Comparison of ENCODE assay signal across 30 cellular contexts in genomic region chr19:47891622-47891922, GRCh38. TPM values are rescaled to one million over a fixed set of nuclear protein-coding genes. Genes with fewer than 3 reads are reported as not detected.
DNase-seq lines count a peak whose midpoint lies in the region; ATAC-seq, FAIRE-seq and TF ChIP-seq lines count a peak whose summit lies in the region.
"Had no signal": no experiment of that assay in that cellular context is flagged by ENCODE, and none has a peak within 500 bp of the region (broad histone marks: within the 10 kb centered on the region; RNA-seq: fewer than 3 reads in every experiment).

No MANE protein-coding gene starts in this region.

- H3K56ac ChIP-seq in H1 (replicated peaks; ENCODE audit: insufficient read length, low read depth, low read length) = no peak overlapping the region

- H3K27me3 Mint-ChIP-seq in nephron (ENCODE audit: low read depth) = no peaks in the 10 kb centered on the region
- H3K27me3 Mint-ChIP-seq: activated naive CD4-positive, alpha-beta T cell treated with anti-CD3 and anti-CD28 coated beads, Interleukin-2, amount 10 ng/mL, durations not matched to agents 7 days and 5 days had no signal

- no peak for FAIRE-seq in H1 (lab: Jason Lieb, UNC)
- FAIRE-seq: RCC 7860 had no signal

- H3K79me1 ChIP-seq in H1 (ENCODE audit: low read depth, low read length) = no peaks in the 10 kb centered on the region

- peaks cover 0 to 4% (median 0%) of the 10 kb centered on the region in 4 experiments; a peak in 3 of 7 replicates for H3K4me1 ChIP-seq in H1 (replicated peaks in 1 of 4; ENCODE audit: control insufficient read depth in 3 of 4, insufficient read depth in 4 of 4, low read length in 3 of 4)
- H3K4me1 ChIP-seq in stomach = peaks cover 0 to 14% (median 3%) of the 10 kb centered on the region in 4 donors
- H3K4me1 ChIP-seq: SJCRH30, thyroid gland had no signal

- H3K4me3 ChIP-seq in H1 (ENCODE audit: extremely low read depth in 1 of 4, insufficient read depth in 2 of 4, low read depth in 3 of 4, low read length in 4 of 4) (no peak overlapping the region), stomach (no peak overlapping the region)
- H3K4me3 ChIP-seq: SJCRH30, thyroid gland had no signal

- no peak overlapping the region for H4K8ac ChIP-seq in H1 (ENCODE audit: extremely low read depth, insufficient read depth, low read length)

- CTCF ChIA-PET in H1 (lab: Charles Lee; ENCODE audit: partially characterized antibody) = interaction anchor here (0.8 to 1.4 kb wide), 4 partner anchors 15 to 27 kb away, joined by 3 to 5 read pairs (median 4); no protein-coding TSS in a partner anchor

- no peak overlapping the region for H3K4me2 ChIP-seq in H1 (ENCODE audit: insufficient read depth in 1 of 2, low read depth in 2 of 2, low read length in 2 of 2)

- H3K23ac ChIP-seq in H1 (ENCODE audit: insufficient read length) = no peak overlapping the region

- no peaks in the 10 kb centered on the region for H3K27me3 ChIP-seq in H1 (replicated peaks in 1 of 4; ENCODE audit: control insufficient read depth in 3 of 4, extremely low read depth in 1 of 4, insufficient read depth in 3 of 4, low read length in 3 of 4)
- H3K27me3 ChIP-seq in stomach = no peaks in the 10 kb centered on the region
- H3K27me3 ChIP-seq: SJCRH30, thyroid gland had no signal

- ATAC-seq in HG03045 (IDR thresholded peaks at IDR 0.05; ENCODE audit: unreplicated experiment) = no peak
- ATAC-seq: activated T-cell treated with anti-CD3 and anti-CD28 coated beads, Interleukin-2, amount 50 U/mL, for 4 hours; CD8-positive, alpha-beta T cell; stimulated activated naive CD8-positive, alpha-beta T cell treated with anti-CD3 and anti-CD28 coated beads, Interleukin-15, Interleukin-2, amounts not matched to agents 100 U/mL and 50 U/mL, for 24 hours; T-helper 17 cell had no signal

- H2AFZ ChIP-seq in H1 (ENCODE audit: low read length) = peak overlapping the region; percentile 45

- no peak overlapping the region for H2BK20ac ChIP-seq in H1 (ENCODE audit: low read length)

- H3K18ac ChIP-seq in H1 (ENCODE audit: extremely low read depth, low read length) = no peak overlapping the region

- H3K36me3 ChIP-seq in H1 (ENCODE audit: control insufficient read depth in 2 of 4, insufficient read depth in 4 of 4, low read length in 3 of 4) (no peaks in the 10 kb centered on the region), stomach (no peaks in the 10 kb centered on the region)
- H3K36me3 ChIP-seq: SJCRH30, thyroid gland had no signal

- WGBS in H1 (ENCODE audit: extremely low coverage in 1 of 2, insufficient coverage in 1 of 2, insufficient read length in 1 of 2, insufficient replicate concordance in 2 of 2, low coverage in 1 of 2, low lambda C conversion rate in 2 of 2, missing lambda C conversion rate in 1 of 2), 2 experiments = 92% methylated on average over 2 of the region's 2 CpGs; no CpG with 5 or more reads in 1 of the 2 experiments
- WGBS in stomach, 5 donors = 0 to 61% (median 60%) methylated on average over 1 to 2 of the region's 2 CpGs

- H3K9me3 Mint-ChIP-seq in nephron = peaks cover 8% of the 10 kb centered on the region
- H3K9me3 Mint-ChIP-seq: activated naive CD4-positive, alpha-beta T cell treated with anti-CD3 and anti-CD28 coated beads, Interleukin-2, amount 10 ng/mL, durations not matched to agents 7 days and 5 days; CD8-positive, alpha-beta T cell had no signal

- H3K27ac Mint-ChIP-seq in nephron = peak overlapping the region; percentile 91 to 100 (median 97)
- H3K27ac Mint-ChIP-seq: activated naive CD4-positive, alpha-beta T cell treated with anti-CD3 and anti-CD28 coated beads, Interleukin-2, amount 10 ng/mL, durations not matched to agents 7 days and 5 days; CD8-positive, alpha-beta T cell; dendritic cell treated with granulocyte-macrophage colony-stimulating factor and Interleukin-4, amounts not matched to agents 40 ng/mL and 50 ng/mL, for 4 days; T-helper 17 cell had no signal

- peaks cover 13% of the 10 kb centered on the region for H3K4me1 Mint-ChIP-seq in nephron
- H3K4me1 Mint-ChIP-seq: activated naive CD4-positive, alpha-beta T cell treated with anti-CD3 and anti-CD28 coated beads, Interleukin-2, amount 10 ng/mL, durations not matched to agents 7 days and 5 days; T-helper 17 cell had no signal

- no peak overlapping the region for H2BK5ac ChIP-seq in H1 (ENCODE audit: low read depth, low read length)

- no peak overlapping the region for H3K4me3 Mint-ChIP-seq in nephron
- H3K4me3 Mint-ChIP-seq: activated naive CD4-positive, alpha-beta T cell treated with anti-CD3 and anti-CD28 coated beads, Interleukin-2, amount 10 ng/mL, durations not matched to agents 7 days and 5 days; activated T-cell treated with anti-CD3 and anti-CD28 coated beads, Interleukin-2, amount 50 U/mL, for 4 hours; CD8-positive, alpha-beta T cell; dendritic cell treated with granulocyte-macrophage colony-stimulating factor and Interleukin-4, amounts not matched to agents 40 ng/mL and 50 ng/mL, for 4 days; T-helper 17 cell had no signal

- TF ChIP-seq POLR2A in H1 (IDR thresholded peaks at IDR 0.05; ENCODE audit: control extremely low read depth in 1 of 2, low read depth in 2 of 2, low read length in 2 of 2) (no peak), stomach (IDR thresholded peaks at IDR 0.05) (no peak)

- POLR2A ChIA-PET in H1 (lab: Charles Lee; ENCODE audit: partially characterized antibody) = no interaction called here

- H2BK15ac ChIP-seq in H1 (ENCODE audit: low read length) = no peak overlapping the region

- no peak overlapping the region for H4K5ac ChIP-seq in H1 (ENCODE audit: insufficient read length, low read depth, low read length)

- DNase-seq in RPMI7951 (ENCODE audit: low read depth) (peak; percentile 53), H1 (ENCODE audit: low read depth in 1 of 2, low spot score in 2 of 2) (no peak), stomach (no peak), NOMO-1 treated with DMSO at 0.1 percent for 48 hours (lab: John Stamatoyannopoulos, UW; ENCODE audit: unreplicated experiment) (no peak), OCI-M1 (lab: John Stamatoyannopoulos, UW) (no peak)
- DNase-seq: activated CD4-positive, alpha-beta T cell treated with anti-CD3 and anti-CD28 coated beads for 48 hours; activated naive CD4-positive, alpha-beta T cell treated with anti-CD3 and anti-CD28 coated beads, Interleukin-2, amount 10 ng/mL, durations not matched to agents 7 days and 5 days; activated T-cell treated with anti-CD3 and anti-CD28 coated beads, Interleukin-2, amount 50 U/mL, for 4 hours; CD8-positive, alpha-beta T cell; DMS53; GDM1; mammary epithelial cell; NCI-H1436 treated with DMSO at 0.1 percent for 48 hours; NCI-H510A; NK-92 treated with Interleukin-12 subunit alpha and Interleukin-12 subunit beta, amount 100 ng/mL, for 24 hours; occipital lobe; SJCRH30; stimulated activated naive CD8-positive, alpha-beta T cell treated with anti-CD3 and anti-CD28 coated beads, Interleukin-15, Interleukin-2, amounts not matched to agents 100 U/mL and 50 U/mL, for 24 hours; T-helper 17 cell; thyroid gland had no signal

- TF ChIP-seq CTCF in H1 (IDR thresholded peaks at IDR 0.05; ENCODE audit: control extremely low read depth in 1 of 3, insufficient read depth in 1 of 3, low read depth in 1 of 3, low read length in 3 of 3) (no peak), nephron (IDR thresholded peaks at IDR 0.05; ENCODE audit: unreplicated experiment in 3 of 3) (no peak), stomach (IDR thresholded peaks at IDR 0.05) (no peak)

- intact Hi-C loops in stomach (cut with DNase I; ENCODE audit: low total_unique reads) = no loop called here

- no peaks in the 10 kb centered on the region for H3K36me3 Mint-ChIP-seq in nephron (ENCODE audit: low read depth)
- H3K36me3 Mint-ChIP-seq: activated naive CD4-positive, alpha-beta T cell treated with anti-CD3 and anti-CD28 coated beads, Interleukin-2, amount 10 ng/mL, durations not matched to agents 7 days and 5 days; CD8-positive, alpha-beta T cell had no signal

- H3K14ac ChIP-seq in H1 (ENCODE audit: insufficient read length) = no peak overlapping the region

- no peaks in the 10 kb centered on the region for H3K9me3 ChIP-seq in H1 (ENCODE audit: insufficient read depth in 2 of 2, low read depth in 1 of 2, low read length in 1 of 2)
- peaks cover 0 to 15% (median 3%) of the 10 kb centered on the region in 4 donors for H3K9me3 ChIP-seq in stomach
- H3K9me3 ChIP-seq: SJCRH30, thyroid gland had no signal

- H3K27ac ChIP-seq in H1 (ENCODE audit: low read depth, low read length) (peak overlapping the region; percentile 66), stomach (peak overlapping the region in 3 of 5 donors; percentile 20 to 50 (median 42))
- H3K27ac ChIP-seq: SJCRH30, thyroid gland had no signal

- no peak overlapping the region for H2BK12ac ChIP-seq in H1 (ENCODE audit: low read depth, low read length)

- H2BK120ac ChIP-seq in H1 (replicated peaks; ENCODE audit: low read depth, low read length) = no peak overlapping the region

- no peak overlapping the region for H4K91ac ChIP-seq in H1 (replicated peaks; ENCODE audit: insufficient read length, low read length)

- TF ChIP-seq RAD21 in H1 (IDR thresholded peaks at IDR 0.05 in 1 of 2, conservative IDR thresholded peaks at IDR 0.05 in 1 of 2; ENCODE audit: low read depth in 2 of 2, low read length in 2 of 2) = no peak

- H3K9ac ChIP-seq in H1 (replicated peaks in 1 of 4; ENCODE audit: extremely low read depth in 1 of 4, low read depth in 3 of 4, low read length in 3 of 4) = no peak overlapping the region; a peak in 1 of 7 replicates

- H3K23me2 ChIP-seq in H1 (ENCODE audit: low read depth, low read length) = no peaks in the 10 kb centered on the region

- no peaks in the 10 kb centered on the region for H4K20me1 ChIP-seq in H1 (replicated peaks in 1 of 2; ENCODE audit: control insufficient read depth in 1 of 2, insufficient read depth in 2 of 2, low read length in 2 of 2)

- no peaks in the 10 kb centered on the region for H3K79me2 ChIP-seq in H1 (ENCODE audit: control insufficient read depth in 1 of 2, insufficient read depth in 2 of 2, low read length in 2 of 2)

- no peak overlapping the region for H2AK5ac ChIP-seq in H1 (ENCODE audit: low read depth, low read length)

- H3K4ac ChIP-seq in H1 (replicated peaks; ENCODE audit: insufficient read length, low read depth, low read length) = no peak overlapping the region

- TF ChIP-seq EP300 in H1 (IDR thresholded peaks at IDR 0.05; ENCODE audit: borderline replicate concordance in 1 of 2, low read depth in 2 of 2, low read length in 2 of 2) (no peak), stomach (IDR thresholded peaks at IDR 0.05) (no peak)

RNA-seq across cellular contexts. Expression of gene SULT2A1, which starts 5.5 kb away (rescaled TPM):
- total RNA-seq in RPMI7951 (2014; rRNA removed; shearing (Covaris generic)) = not detected in 2 replicates
- total RNA-seq in H1 (2021; fragmentation: NEBNext Ultra II Directional; extraction: Animal tissue kit (Norgen Biotek cat#: 25700)) = not detected in 2 replicates
- not detected in 2 replicates for polyA plus RNA-seq in H1 (2011; rRNA removed)
- polyA plus RNA-seq in H1 (2011; cell fraction: cytosol; rRNA removed) = not detected
- polyA plus RNA-seq in H1 (2011; cell fraction: nucleus; rRNA removed) = not detected
- not detected in 4 replicates for polyA plus RNA-seq in H1 (2012, experiment 1 of 2)
- polyA plus RNA-seq in H1 (2012, experiment 2 of 2) = not detected
- polyA plus RNA-seq in H1 (2013, experiment 1 of 2) = not detected
- not detected for polyA plus RNA-seq in H1 (2013, experiment 2 of 2)
- polyA minus RNA-seq in H1 (2011; rRNA and poly(A)+ RNA removed) = not detected in 2 replicates
- not detected for polyA minus RNA-seq in H1 (2011; cell fraction: cytosol; rRNA and poly(A)+ RNA removed)
- polyA minus RNA-seq in H1 (2011; cell fraction: nucleus; rRNA and poly(A)+ RNA removed) = not detected
- 10 to 100 TPM in 1 of 5 donors, 1 to 10 TPM in 1, not detected in 3; 6.8 to 13.4 TPM for total RNA-seq in stomach
- 10 to 100 TPM in 1 of 3 donors, 1 to 10 TPM in 1, under 1 TPM in 1; 0.48 to 16.5 (median 8.5) TPM for polyA plus RNA-seq in stomach
- total RNA-seq: activated CD8-positive, alpha-beta memory T cell treated with anti-CD3 and anti-CD28 coated beads for 36 hours; cardiac septum; CD8-positive, alpha-beta T cell; HT1080; kidney epithelial cell; mammary epithelial cell; myocyte; occipital lobe; renal cortical epithelial cell; SJCRH30; T-helper 17 cell; thyroid gland had no signal
- polyA plus RNA-seq: mammary epithelial cell had no signal

RNA-seq across cellular contexts. Expression of gene TPRX2, which starts 32.5 kb away (rescaled TPM):
- not detected in 2 replicates for total RNA-seq in RPMI7951 (2014; rRNA removed; shearing (Covaris generic))
- not detected in 2 replicates for total RNA-seq in H1 (2021; fragmentation: NEBNext Ultra II Directional; extraction: Animal tissue kit (Norgen Biotek cat#: 25700))
- polyA plus RNA-seq in H1 (2011; rRNA removed) = not detected in 2 replicates
- not detected for polyA plus RNA-seq in H1 (2011; cell fraction: cytosol; rRNA removed)
- polyA plus RNA-seq in H1 (2011; cell fraction: nucleus; rRNA removed) = not detected
- polyA plus RNA-seq in H1 (2012, experiment 1 of 2) = not detected in 4 replicates
- polyA plus RNA-seq in H1 (2012, experiment 2 of 2) = not detected
- polyA plus RNA-seq in H1 (2013, experiment 1 of 2) = 0.10 TPM
- not detected for polyA plus RNA-seq in H1 (2013, experiment 2 of 2)
- polyA minus RNA-seq in H1 (2011; rRNA and poly(A)+ RNA removed) = not detected in 2 replicates
- polyA minus RNA-seq in H1 (2011; cell fraction: cytosol; rRNA and poly(A)+ RNA removed) = not detected
- polyA minus RNA-seq in H1 (2011; cell fraction: nucleus; rRNA and poly(A)+ RNA removed) = not detected
- total RNA-seq in stomach = not detected
- not detected for polyA plus RNA-seq in stomach
- total RNA-seq: activated CD8-positive, alpha-beta memory T cell treated with anti-CD3 and anti-CD28 coated beads for 36 hours; activated T-cell treated with anti-CD3 and anti-CD28 coated beads, Interleukin-2, amount 50 U/mL, for 4 hours; cardiac septum; CD8-positive, alpha-beta T cell; HT1080; kidney epithelial cell; mammary epithelial cell; myocyte; occipital lobe; renal cortical epithelial cell; SJCRH30; T-helper 17 cell; thyroid gland had no signal
- polyA plus RNA-seq: mammary epithelial cell had no signal
